5 cellular contexts compared by ENCODE assay signal in the genomic region with DNA sequence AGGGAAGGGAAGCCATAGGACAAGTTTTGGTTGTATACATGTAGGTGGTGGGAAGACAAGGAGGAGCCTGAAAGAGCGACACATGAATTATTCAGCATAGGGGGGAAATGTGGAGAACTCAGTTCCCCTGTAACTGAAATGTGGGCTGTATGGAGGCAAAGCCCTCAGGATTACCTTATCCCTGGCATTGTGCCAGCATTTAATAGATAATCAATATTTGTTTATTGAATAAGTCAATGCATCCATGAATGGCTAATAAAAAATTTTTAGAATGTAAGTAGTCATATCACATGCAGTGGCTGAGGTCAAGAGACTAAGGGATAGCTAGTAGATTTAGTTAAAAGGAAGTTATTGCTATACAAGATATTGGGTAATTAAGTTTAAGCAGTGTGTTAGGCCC.
"Had no signal": no experiment of that assay in that cellular context is flagged by ENCODE, and none has a peak within 500 bp of the region (broad histone marks: within the 10 kb centered on the region; RNA-seq: fewer than 3 reads in every experiment).

No MANE protein-coding gene starts in this region.

- FAIRE-seq: H1, H54 had no signal

- H3K4me2 ChIP-seq: GM23338 had no signal

- DNase-seq: H9, KG1 had no signal

- H3K4me3 ChIP-seq: GM23338 had no signal

- ATAC-seq: GM23338 had no signal

- H2AFZ ChIP-seq: GM23338 had no signal
